26 cellular contexts compared by ENCODE assay signal in genomic region chr1:183034682-183035081, GRCh38.
"Had no signal": no experiment of that assay in that cellular context is flagged by ENCODE, and none has a peak within 500 bp of the region (broad histone marks: within the 10 kb centered on the region; RNA-seq: fewer than 3 reads in every experiment).

No MANE protein-coding gene starts in this region.

- H3K9me3 ChIP-seq: esophagus muscularis mucosa, right atrium auricular region, stomach, suprapubic skin, tibial artery had no signal

- H3K27me3 Mint-ChIP-seq: stimulated activated naive B cell treated with anti-CD40 and anti-IgM and Interleukin-4, amounts not matched to agents 10 μg/mL and 1 μg/mL and 100 μg/mL, for 72 hours had no signal

- H3K9ac ChIP-seq: parathyroid adenoma had no signal

- DNase-seq: activated CD4-positive, alpha-beta T cell treated with anti-CD3 and anti-CD28 coated beads for 36 hours; activated CD4-positive, alpha-beta T cell treated with anti-CD3 and anti-CD28 coated beads, Interleukin-2, amount 50 U/mL, for 48 hours; activated CD4-positive, CD25-positive, alpha-beta regulatory T cell; activated CD8-positive, alpha-beta memory T cell treated with anti-CD3 and anti-CD28 coated beads, Interleukin-2, amount 50 U/mL, for 48 hours; activated gamma-delta T cell treated with Interleukin-2 at 50 U/mL for 16 hours; activated naive CD4-positive, alpha-beta T cell treated with anti-CD3 and anti-CD28 coated beads, Interleukin-2, amount 50 U/mL, for 16 hours; activated T-cell treated with anti-CD3 and anti-CD28 coated beads, Interleukin-2, amount 50 U/mL, for 4 hours; amniotic stem cell; brain microvascular endothelial cell; dermis blood vessel endothelial cell; effector CD4-positive, alpha-beta T cell; kidney glomerular epithelial cell; stimulated activated CD4-positive, alpha-beta T cell treated with anti-CD3 and anti-CD28 coated beads, Interleukin-15, amount 100 ng/mL, for 24 hours; stimulated activated CD4-positive, alpha-beta T cell treated with anti-CD3 and anti-CD28 coated beads, Interleukin-2, amount 100 ng/mL, for 24 hours; stimulated activated naive B cell treated with anti-CD40 and anti-IgM and Interleukin-4, amounts not matched to agents 10 μg/mL and 1 μg/mL and 100 μg/mL, for 72 hours; stomach; tibial artery had no signal

- H3K27me3 ChIP-seq: brain microvascular endothelial cell, esophagus muscularis mucosa, right atrium auricular region, stomach, suprapubic skin, tibial artery had no signal

- H3K4me3 Mint-ChIP-seq: activated CD4-positive, alpha-beta T cell treated with anti-CD3 and anti-CD28 coated beads for 36 hours; activated T-cell treated with anti-CD3 and anti-CD28 coated beads, Interleukin-2, amount 50 U/mL, for 4 hours; activated T-helper 17 cell treated with anti-CD3 and anti-CD28 coated beads, Interleukin-2, amount 50 U/mL, for 72 hours; central memory CD8-positive, alpha-beta T cell; nephron; stimulated activated naive B cell treated with anti-CD40 and anti-IgM and Interleukin-4, amounts not matched to agents 10 μg/mL and 1 μg/mL and 100 μg/mL, for 72 hours had no signal

- H3K9me3 Mint-ChIP-seq: activated T-cell treated with anti-CD3 and anti-CD28 coated beads, Interleukin-2, amount 50 U/mL, for 4 hours; activated T-helper 17 cell treated with anti-CD3 and anti-CD28 coated beads, Interleukin-2, amount 50 U/mL, for 72 hours; central memory CD8-positive, alpha-beta T cell; nephron; stimulated activated naive B cell treated with anti-CD40 and anti-IgM and Interleukin-4, amounts not matched to agents 10 μg/mL and 1 μg/mL and 100 μg/mL, for 72 hours had no signal

- H3K27ac Mint-ChIP-seq: activated CD4-positive, alpha-beta T cell treated with anti-CD3 and anti-CD28 coated beads for 36 hours; activated T-helper 17 cell treated with anti-CD3 and anti-CD28 coated beads, Interleukin-2, amount 50 U/mL, for 72 hours; nephron; stimulated activated naive B cell treated with anti-CD40 and anti-IgM and Interleukin-4, amounts not matched to agents 10 μg/mL and 1 μg/mL and 100 μg/mL, for 72 hours had no signal

- H3K27ac ChIP-seq: brain microvascular endothelial cell, parathyroid adenoma, right atrium auricular region, suprapubic skin, tibial artery had no signal

- H3K4me3 ChIP-seq: esophagus muscularis mucosa, lung, right atrium auricular region, stomach, suprapubic skin, tibial artery had no signal

- H3K4me1 ChIP-seq: parathyroid adenoma had no signal

- ATAC-seq: activated CD4-positive, alpha-beta T cell treated with anti-CD3 and anti-CD28 coated beads for 36 hours; activated T-cell treated with anti-CD3 and anti-CD28 coated beads, Interleukin-2, amount 50 U/mL, for 4 hours; activated T-helper 17 cell treated with anti-CD3 and anti-CD28 coated beads, Interleukin-2, amount 50 U/mL, for 72 hours; left lobe of liver; stimulated activated naive B cell treated with anti-CD40 and anti-IgM and Interleukin-4, amounts not matched to agents 10 μg/mL and 1 μg/mL and 100 μg/mL, for 72 hours had no signal

- H3K4me1 Mint-ChIP-seq: activated T-helper 17 cell treated with anti-CD3 and anti-CD28 coated beads, Interleukin-2, amount 50 U/mL, for 72 hours; central memory CD8-positive, alpha-beta T cell had no signal

- H3K36me3 ChIP-seq: right atrium auricular region, suprapubic skin had no signal
